ENCODE assay signal across 24 cellular contexts in genomic region chr5:138969323-138970013, GRCh38.
A peak's percentile ranks its signal among the peaks of the same experiment; 100 is the strongest.
DNase-seq lines count a peak whose midpoint lies in the region; ATAC-seq, FAIRE-seq and TF ChIP-seq lines count a peak whose summit lies in the region.
"Had no signal": no experiment of that assay in that cellular context is flagged by ENCODE, and none has a peak within 500 bp of the region (broad histone marks: within the 10 kb centered on the region; RNA-seq: fewer than 3 reads in every experiment).

No MANE protein-coding gene starts in this region.

- H3K9me3 ChIP-seq in Loucy (ENCODE audit: insufficient read depth, low read depth, low read length): no peaks in the 10 kb centered on the region
- H3K9me3 ChIP-seq in astrocyte (ENCODE audit: insufficient read depth, low read depth, low read length): no peaks in the 10 kb centered on the region
- no peaks in the 10 kb centered on the region for H3K9me3 ChIP-seq in gastroesophageal sphincter
- H3K9me3 ChIP-seq: gastrocnemius medialis, transverse colon had no signal

- H2AFZ ChIP-seq in Loucy (ENCODE audit: low read length) (no peak overlapping the region), astrocyte (ENCODE audit: low read depth, low read length) (no peak overlapping the region)
- H2AFZ ChIP-seq: parathyroid adenoma had no signal

- no peaks in the 10 kb centered on the region for H3K9me3 Mint-ChIP-seq in astrocyte (ENCODE audit: unreplicated experiment)
- H3K9me3 Mint-ChIP-seq in nephron: no peaks in the 10 kb centered on the region
- H3K9me3 Mint-ChIP-seq: activated T-helper 17 cell treated with anti-CD3 and anti-CD28 coated beads, Interleukin-2, amount 50 U/mL, for 72 hours; CD8-positive, alpha-beta T cell; naive thymus-derived CD4-positive, alpha-beta T cell; T-cell had no signal

- no peak for TF ChIP-seq EP300 in gastroesophageal sphincter (IDR thresholded peaks at IDR 0.05)

- peaks cover 2% of the 10 kb centered on the region for H3K27me3 Mint-ChIP-seq in astrocyte (ENCODE audit: low read depth, unreplicated experiment)
- no peaks in the 10 kb centered on the region for H3K27me3 Mint-ChIP-seq in nephron (ENCODE audit: low read depth)
- H3K27me3 Mint-ChIP-seq: activated T-helper 17 cell treated with anti-CD3 and anti-CD28 coated beads, Interleukin-2, amount 50 U/mL, for 72 hours; naive thymus-derived CD4-positive, alpha-beta T cell; T-cell had no signal

- H3K9ac ChIP-seq in Loucy (ENCODE audit: low read depth, low read length, poor library complexity, severe bottlenecking): peak overlapping the region; percentile 21
- no peak overlapping the region for H3K9ac ChIP-seq in astrocyte (ENCODE audit: low read length)
- H3K9ac ChIP-seq: parathyroid adenoma had no signal

- H3K4me2 ChIP-seq in Loucy (ENCODE audit: low read depth, low read length, poor library complexity, severe bottlenecking): no peak overlapping the region
- no peak overlapping the region for H3K4me2 ChIP-seq in astrocyte (ENCODE audit: low read length)

- H3K36me3 Mint-ChIP-seq in astrocyte (ENCODE audit: low read depth, unreplicated experiment) (peaks cover 11% of the 10 kb centered on the region), nephron (ENCODE audit: low read depth) (no peaks in the 10 kb centered on the region)
- H3K36me3 Mint-ChIP-seq: CD8-positive, alpha-beta T cell had no signal

- no peaks in the 10 kb centered on the region for H3F3A ChIP-seq in Loucy (ENCODE audit: low read depth)

- DNase-seq in NCI-H446 (lab: John Stamatoyannopoulos, UW): peak; percentile 62 to 67
- DNase-seq in astrocyte (ENCODE audit: low read depth): no peak
- DNase-seq in C1 segment of cervical spinal cord (lab: John Stamatoyannopoulos, UW): no peak
- no peak for DNase-seq in activated CD4-positive, alpha-beta T cell treated with anti-CD3 and anti-CD28 coated beads for 4 hours
- no peak for DNase-seq in NCI-H2107 treated with DMSO at 0.1 percent for 48 hours (lab: John Stamatoyannopoulos, UW; ENCODE audit: unreplicated experiment)
- DNase-seq: activated CD4-positive, alpha-beta T cell treated with anti-CD3 and anti-CD28 coated beads for 48 hours; CD8-positive, alpha-beta T cell; effector CD4-positive, alpha-beta T cell; gastrocnemius medialis; mesendoderm; naive thymus-derived CD4-positive, alpha-beta T cell; NCI-H1436; NCI-H510A treated with DMSO at 0.1 percent for 48 hours; stimulated activated CD4-positive, alpha-beta T cell treated with anti-CD3 and anti-CD28 coated beads, Interleukin-2, amount 100 ng/mL, for 24 hours; stimulated activated naive CD4-positive, alpha-beta T cell treated with Interleukin-2 at 50 U/mL for 16 hours; T-cell; transverse colon had no signal

- H3K27ac ChIP-seq in astrocyte (ENCODE audit: low read depth, low read length) (no peak overlapping the region), gastroesophageal sphincter (no peak overlapping the region)
- H3K27ac ChIP-seq: gastrocnemius medialis, parathyroid adenoma, transverse colon had no signal

- no peak for TF ChIP-seq POLR2A in gastroesophageal sphincter (IDR thresholded peaks at IDR 0.05)

- H3K79me2 ChIP-seq in Loucy (ENCODE audit: insufficient read depth, low read length) (no peaks in the 10 kb centered on the region), astrocyte (ENCODE audit: insufficient read depth, low read length) (peaks cover 2% of the 10 kb centered on the region)
- H3K79me2 ChIP-seq: parathyroid adenoma had no signal

- TF ChIP-seq CTCF in Loucy (conservative IDR thresholded peaks at IDR 0.05; ENCODE audit: low read length) (no peak), astrocyte (IDR thresholded peaks at IDR 0.05; ENCODE audit: insufficient read depth, low read depth, low read length) (no peak), nephron (IDR thresholded peaks at IDR 0.05; ENCODE audit: unreplicated experiment in 3 of 3) (no peak), gastroesophageal sphincter (IDR thresholded peaks at IDR 0.05) (no peak)

- H3K4me3 Mint-ChIP-seq in astrocyte (ENCODE audit: unreplicated experiment) (no peak overlapping the region), nephron (no peak overlapping the region)
- H3K4me3 Mint-ChIP-seq: activated T-helper 17 cell treated with anti-CD3 and anti-CD28 coated beads, Interleukin-2, amount 50 U/mL, for 72 hours; CD8-positive, alpha-beta T cell; naive thymus-derived CD4-positive, alpha-beta T cell; T-cell had no signal

- H3K4me1 ChIP-seq in Loucy (ENCODE audit: insufficient read depth, low read length, poor library complexity, severe bottlenecking) (peaks cover 77% of the 10 kb centered on the region), astrocyte (ENCODE audit: insufficient read depth, low read length) (peaks cover 10% of the 10 kb centered on the region), gastroesophageal sphincter (peaks cover 0 to 35% (median 14%) of the 10 kb centered on the region in 3 donors)
- H3K4me1 ChIP-seq: parathyroid adenoma had no signal

- H3K4me3 ChIP-seq in Loucy (ENCODE audit: low read length, poor library complexity, severe bottlenecking) (no peak overlapping the region), astrocyte (ENCODE audit: insufficient read depth, low read depth, low read length) (no peak overlapping the region), gastroesophageal sphincter (no peak overlapping the region)
- H3K4me3 ChIP-seq: gastrocnemius medialis, transverse colon had no signal

- 80 to 92% methylated on average over 1 to 3 of the region's 5 CpGs for WGBS in gastroesophageal sphincter (ENCODE audit: low coverage in 1 of 2), 2 donors

- H3K9me2 ChIP-seq in Loucy (replicated peaks; ENCODE audit: low read depth, low read length): no peaks in the 10 kb centered on the region

- no peaks in the 10 kb centered on the region for H4K20me1 ChIP-seq in Loucy (ENCODE audit: insufficient read depth, low read length, poor library complexity, severe bottlenecking)
- peaks cover 5% of the 10 kb centered on the region for H4K20me1 ChIP-seq in astrocyte (ENCODE audit: insufficient read depth, low read length)

- H3K36me3 ChIP-seq in Loucy (ENCODE audit: insufficient read depth, low read length): no peaks in the 10 kb centered on the region
- no peaks in the 10 kb centered on the region for H3K36me3 ChIP-seq in astrocyte (ENCODE audit: insufficient read depth, low read length)
- no peaks in the 10 kb centered on the region for H3K36me3 ChIP-seq in gastroesophageal sphincter
- H3K36me3 ChIP-seq: gastrocnemius medialis, transverse colon had no signal

- peak overlapping the region; percentile 28 for H3K27ac Mint-ChIP-seq in astrocyte (ENCODE audit: unreplicated experiment)
- H3K27ac Mint-ChIP-seq in nephron: peak overlapping the region; percentile 41 to 73 (median 43)
- H3K27ac Mint-ChIP-seq: activated T-helper 17 cell treated with anti-CD3 and anti-CD28 coated beads, Interleukin-2, amount 50 U/mL, for 72 hours; CD8-positive, alpha-beta T cell; T-cell had no signal

- no peak for FAIRE-seq in astrocyte (lab: Jason Lieb, UNC)
- FAIRE-seq: H54, TTC549 had no signal

- H3K4me1 Mint-ChIP-seq in astrocyte (ENCODE audit: low read depth, unreplicated experiment): peaks cover 25% of the 10 kb centered on the region
- H3K4me1 Mint-ChIP-seq in nephron: peaks cover 73% of the 10 kb centered on the region
- H3K4me1 Mint-ChIP-seq: naive thymus-derived CD4-positive, alpha-beta T cell; T-cell had no signal

- H3K27me3 ChIP-seq in Loucy (ENCODE audit: insufficient read depth, low read length, poor library complexity, severe bottlenecking) (no peaks in the 10 kb centered on the region), astrocyte (ENCODE audit: insufficient read depth, low read length) (no peaks in the 10 kb centered on the region), gastroesophageal sphincter (no peaks in the 10 kb centered on the region)
- H3K27me3 ChIP-seq: gastrocnemius medialis, transverse colon had no signal

- ATAC-seq in gastroesophageal sphincter: no peak
- ATAC-seq: activated T-helper 17 cell treated with anti-CD3 and anti-CD28 coated beads, Interleukin-2, amount 50 U/mL, for 72 hours; CD8-positive, alpha-beta T cell; naive thymus-derived CD4-positive, alpha-beta T cell; T-cell had no signal

Comparison
In these comparisons a context has a peak if more than half of its experiments do, and no peak if none do; other contexts are left out.
1. DNase-seq: peak in NCI-H446 (2 of 2); none in astrocyte (single experiment), C1 segment of cervical spinal cord (0 of 14), activated CD4-positive, alpha-beta T cell treated with anti-CD3 and anti-CD28 coated beads for 4 hours (0 of 2) and NCI-H2107 treated with DMSO at 0.1 percent for 48 hours (single experiment).